Comparison of ENCODE assay signal across 10 cellular contexts in genomic region chr1:97668945-97669344, GRCh38.
DNase-seq lines count a peak whose midpoint lies in the region; ATAC-seq, FAIRE-seq and TF ChIP-seq lines count a peak whose summit lies in the region.
"Had no signal": no experiment of that assay in that cellular context is flagged by ENCODE, and none has a peak within 500 bp of the region (broad histone marks: within the 10 kb centered on the region; RNA-seq: fewer than 3 reads in every experiment).

No MANE protein-coding gene starts in this region.

- H3K9me3 ChIP-seq in PC-3 (ENCODE audit: low read length): no peaks in the 10 kb centered on the region

- no peak for TF ChIP-seq POLR2A in H54 (IDR thresholded peaks at IDR 0.05; ENCODE audit: low read depth, low read length)

- no peaks in the 10 kb centered on the region for H4K20me1 ChIP-seq in PC-3 (ENCODE audit: low read length)

- CTCF ChIA-PET in PC-3 (lab: Charles Lee): no interaction called here

- no peaks in the 10 kb centered on the region for H3K36me3 ChIP-seq in PC-3 (ENCODE audit: low read depth, low read length)

- intact Hi-C loops in PC-3 (cut with micrococcal nuclease): loop anchor here (1.0 to 5.0 kb wide), 6 partner anchors 109 to 799 kb away; no protein-coding TSS in a partner anchor
- intact Hi-C loops in Right ventricle myocardium superior (cut with DNase I): no loop called here

- H3F3A ChIP-seq in PC-3 (ENCODE audit: low read length, unreplicated experiment): no peaks in the 10 kb centered on the region

- H3K27ac ChIP-seq in PC-3 (ENCODE audit: low read length): no peak overlapping the region
- H3K27ac ChIP-seq: coronary artery had no signal

- no peak overlapping the region for H2AFZ ChIP-seq in PC-3 (ENCODE audit: low read length)

- no peaks in the 10 kb centered on the region for H3K27me3 ChIP-seq in PC-3 (ENCODE audit: low read length)

- H3K9ac ChIP-seq in PC-3 (ENCODE audit: low read length): no peak overlapping the region

- H3K4me3 ChIP-seq in AG10803 (ENCODE audit: low read length) (no peak overlapping the region), PC-3 (ENCODE audit: low read length) (no peak overlapping the region), foreskin fibroblast (ENCODE audit: low read depth in 1 of 2, low read length in 2 of 2) (no peak overlapping the region)
- H3K4me3 ChIP-seq: coronary artery had no signal

- POLR2A ChIA-PET in PC-3 (lab: Charles Lee; ENCODE audit: unreplicated experiment): interaction anchor here (0.7 kb wide), 1 partner anchor 48 kb away, joined by 4 read pairs; no protein-coding TSS in a partner anchor

- ATAC-seq in PC-3 (peak; percentile 91), Right ventricle myocardium superior (ENCODE audit: poor library complexity) (no peak), HG03565 (IDR thresholded peaks at IDR 0.05; ENCODE audit: unreplicated experiment) (no peak)

- no TSS peak for BruUV-seq in PC-3 (replicated peaks; lab: Mats Ljungman, UMichigan)

- H3K9me2 ChIP-seq in PC-3 (replicated peaks; ENCODE audit: low read length): no peaks in the 10 kb centered on the region

- no peaks in the 10 kb centered on the region for H3K79me2 ChIP-seq in PC-3 (ENCODE audit: low read length)

- peak; percentile 95 for FAIRE-seq in H54 (lab: Jason Lieb, UNC)

- TF ChIP-seq CTCF in AG10803 (conservative IDR thresholded peaks at IDR 0.05; ENCODE audit: low read length): 0 out of 2 replicates have a peak, but pooled peaks have one; percentile 23
- peak; percentile 76 for TF ChIP-seq CTCF in PC-3 (conservative IDR thresholded peaks at IDR 0.05; ENCODE audit: low read depth, low read length)
- TF ChIP-seq CTCF in foreskin fibroblast (IDR thresholded peaks at IDR 0.05; ENCODE audit: low read depth, low read length): no peak

- DNase-seq in AG10803 (ENCODE audit: low read depth) (peak; percentile 75), H54 (ENCODE audit: insufficient read length, low spot score) (peak; percentile 6), PC-3 (peak; percentile 64), foreskin fibroblast (peak; percentile 40 to 69), NCI-H510A treated with DMSO at 0.1 percent for 48 hours (lab: John Stamatoyannopoulos, UW) (no peak), Right ventricle myocardium superior (no peak)
- no peak for DNase-seq in activated T-cell treated with anti-CD3 and anti-CD28 coated beads, Interleukin-2, amount 50 U/mL, for 1 hour
- DNase-seq: naive B cell had no signal

- H3K4me1 ChIP-seq in PC-3 (ENCODE audit: insufficient read depth, low read length): peaks cover 7% of the 10 kb centered on the region; the same call in 1 of the 2 replicates

- H3K4me2 ChIP-seq in PC-3 (ENCODE audit: low read length): no peak overlapping the region

Comparison
In these comparisons a context has a peak if more than half of its experiments do, and no peak if none do; other contexts are left out.
1. DNase-seq: peak in AG10803 (single experiment), H54 (single experiment), PC-3 (single experiment) and foreskin fibroblast (2 of 2); none in NCI-H510A treated with DMSO at 0.1 percent for 48 hours (single experiment), Right ventricle myocardium superior (single experiment) and activated T-cell treated with anti-CD3 and anti-CD28 coated beads, Interleukin-2, amount 50 U/mL, for 1 hour (single experiment).